ENCODE assay signal across 17 cellular contexts in the genomic region with DNA sequence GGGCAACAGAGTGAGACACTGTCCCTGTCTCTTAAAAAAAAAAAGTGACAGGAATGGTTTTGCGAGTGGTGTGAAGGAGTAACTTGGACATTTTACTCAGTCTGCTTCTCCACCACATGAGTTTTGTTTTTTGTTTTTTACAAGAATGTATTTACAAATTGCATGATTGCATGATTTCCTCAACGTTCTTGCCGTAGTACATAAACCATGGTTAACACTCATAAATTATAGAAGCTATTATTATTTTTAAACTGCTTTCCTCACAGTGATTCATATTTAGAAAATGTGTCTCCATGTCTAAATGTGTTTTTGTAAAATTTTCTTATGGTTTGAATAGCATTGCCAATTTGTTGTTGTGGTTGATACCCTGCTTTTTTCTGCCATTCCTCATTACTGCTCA.
DNase-seq lines count a peak whose midpoint lies in the region; ATAC-seq and TF ChIP-seq lines count a peak whose summit lies in the region.
"Had no signal": no experiment of that assay in that cellular context is flagged by ENCODE, and none has a peak within 500 bp of the region (broad histone marks: within the 10 kb centered on the region; RNA-seq: fewer than 3 reads in every experiment).

No MANE protein-coding gene starts in this region.

- ATAC-seq in GM21515 (IDR thresholded peaks at IDR 0.05; ENCODE audit: unreplicated experiment) (no peak), HG02678 (IDR thresholded peaks at IDR 0.05; ENCODE audit: unreplicated experiment) (no peak), HG02623 (IDR thresholded peaks at IDR 0.05; ENCODE audit: unreplicated experiment) (no peak)
- ATAC-seq: HCT116 had no signal

- DNase-seq in AG10803 (ENCODE audit: low read depth), result peak; percentile 79
- DNase-seq in GM04504 (ENCODE audit: low read depth), result peak; percentile 20
- peak; percentile 62 for DNase-seq in amniotic epithelial cell (ENCODE audit: low read depth)
- peak; percentile 79 for DNase-seq in fibroblast of villous mesenchyme (ENCODE audit: low read depth)
- DNase-seq in hypothalamus (lab: John Stamatoyannopoulos, UW), result no peak
- DNase-seq: 8988T; BE2C; CD4-positive, alpha-beta memory T cell; DMS153; DMS79; GOT3; H7; HFFc6 had no signal

- H3K4me3 ChIP-seq in AG10803 (ENCODE audit: low read length), result no peak overlapping the region
- no peak overlapping the region for H3K4me3 ChIP-seq in fibroblast of villous mesenchyme (ENCODE audit: low read depth, low read length)

- TF ChIP-seq CTCF in AG10803 (conservative IDR thresholded peaks at IDR 0.05; ENCODE audit: low read length), result no peak
- no peak for TF ChIP-seq CTCF in fibroblast of villous mesenchyme (IDR thresholded peaks at IDR 0.05; ENCODE audit: insufficient read depth, low read depth, low read length)

Comparison
In these comparisons a context has a peak if more than half of its experiments do, and no peak if none do; other contexts are left out.
1. DNase-seq: peak in AG10803 (single experiment), GM04504 (single experiment), amniotic epithelial cell (single experiment) and fibroblast of villous mesenchyme (single experiment); none in hypothalamus (0 of 51).